Comparison of ENCODE assay signal across 28 cellular contexts in the genomic region with DNA sequence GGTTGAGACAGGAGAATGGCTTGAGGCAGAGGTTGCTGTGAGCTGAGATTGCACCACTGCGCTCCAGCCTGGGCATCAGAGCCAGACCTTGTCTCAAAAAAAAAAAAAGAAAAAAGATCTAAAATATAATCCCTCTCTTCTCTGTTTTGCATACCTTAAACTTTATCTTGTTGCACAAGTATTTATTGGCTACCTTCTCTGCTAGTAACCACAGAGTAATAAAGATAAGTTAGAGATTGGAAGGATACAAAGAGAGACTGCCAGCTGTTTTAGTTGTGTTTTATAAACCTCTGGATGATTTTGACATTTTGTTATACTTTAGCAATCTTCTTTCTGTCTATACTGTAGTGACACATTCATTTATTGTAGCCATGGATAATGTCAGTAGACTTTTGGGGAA. TPM values are rescaled to one million over a fixed set of nuclear protein-coding genes. Genes with fewer than 3 reads are reported as not detected.
A peak's percentile ranks its signal among the peaks of the same experiment; 100 is the strongest.
DNase-seq lines count a peak whose midpoint lies in the region; ATAC-seq, FAIRE-seq and TF ChIP-seq lines count a peak whose summit lies in the region.
"Had no signal": no experiment of that assay in that cellular context is flagged by ENCODE, and none has a peak within 500 bp of the region (broad histone marks: within the 10 kb centered on the region; RNA-seq: fewer than 3 reads in every experiment).

No MANE protein-coding gene starts in this region.

- TF ChIP-seq CTCF in H9 (conservative IDR thresholded peaks at IDR 0.05) (no peak), fibroblast of the aortic adventitia (IDR thresholded peaks at IDR 0.05; ENCODE audit: insufficient read depth, low read length) (no peak), gastroesophageal sphincter (IDR thresholded peaks at IDR 0.05) (no peak)

- H3K79me1 ChIP-seq in H9 (ENCODE audit: insufficient read depth, low read depth, low read length, poor library complexity, severe bottlenecking) = no peaks in the 10 kb centered on the region

- no peak for FAIRE-seq in small intestine (lab: Jason Lieb, UNC)
- FAIRE-seq: A204.1, GM12878 had no signal

- DNase-seq in H9 (no peak), SK-N-MC (ENCODE audit: low read depth, low spot score) (no peak), fibroblast of the aortic adventitia (ENCODE audit: low read depth) (peak; percentile 50), small intestine (peak; percentile 9), nucleus accumbens (lab: John Stamatoyannopoulos, UW) (no peak)
- DNase-seq: AML-193; CD4-positive, alpha-beta T cell; EL; GDM1; GOT3; HCEC 1CT; Kasumi-1; MG63; NCI-H1105 treated with DMSO at 0.1 percent for 48 hours; NCI-H146; NCI-H1930; NCI-H2107; NCI-H524; NCI-H774; NK-92 treated with Interleukin-12 subunit alpha and Interleukin-12 subunit beta, amount 100 ng/mL, for 24 hours; PC-3; SJCRH30 had no signal

- no peak overlapping the region for H3K4me3 Mint-ChIP-seq in H9
- H3K4me3 Mint-ChIP-seq: CD4-positive, alpha-beta T cell had no signal

- H4K91ac ChIP-seq in H9 (ENCODE audit: insufficient read length, low read depth, low read length) = no peak overlapping the region

- no peaks in the 10 kb centered on the region for H3K36me3 ChIP-seq in SK-N-MC (ENCODE audit: insufficient read depth, low read length)
- H3K36me3 ChIP-seq in small intestine (ENCODE audit: control insufficient read depth in 2 of 2, insufficient read depth in 2 of 2, low read length in 2 of 2) = no peaks in the 10 kb centered on the region
- H3K36me3 ChIP-seq in gastroesophageal sphincter = peaks cover 0 to 8% of the 10 kb centered on the region in 2 donors
- H3K36me3 ChIP-seq: MG63, SJCRH30 had no signal

- no peak for TF ChIP-seq POLR2A in gastroesophageal sphincter (IDR thresholded peaks at IDR 0.05)

- no peaks in the 10 kb centered on the region for H3K9me3 Mint-ChIP-seq in H9
- H3K9me3 Mint-ChIP-seq: CD4-positive, alpha-beta T cell had no signal

- H3K9me3 ChIP-seq in H9 (ENCODE audit: control insufficient read depth, low read depth, low read length) (no peaks in the 10 kb centered on the region), SK-N-MC (ENCODE audit: low read depth, low read length) (no peaks in the 10 kb centered on the region), small intestine (ENCODE audit: control insufficient read depth, low read depth) (no peaks in the 10 kb centered on the region), gastroesophageal sphincter (no peaks in the 10 kb centered on the region)
- H3K9me3 ChIP-seq: BLaER1 treated with 17β-estradiol and CSF1 and Interleukin-3, amounts not matched to agents 10 nM and 100 nM; MG63; SJCRH30 had no signal

- H3K27ac Mint-ChIP-seq in H9 = peak overlapping the region in 2 of 3 experiments; percentile 24 to 48; a peak in 1 of 7 replicates
- H3K27ac Mint-ChIP-seq: CD4-positive, alpha-beta T cell had no signal

- H3T11ph ChIP-seq in H9 (ENCODE audit: low read length) = no peak overlapping the region

- no peak overlapping the region for H3K56ac ChIP-seq in H9 (ENCODE audit: insufficient read length, low read depth, low read length)

- H3K4me1 Mint-ChIP-seq in H9 = no peaks in the 10 kb centered on the region

- no CpG with 5 or more reads among the region's 1 CpG for WGBS in H9 (ENCODE audit: extremely low coverage, insufficient read length, low lambda C conversion rate)
- 26 to 75% (median 63%) methylated on average over 1 of the region's 1 CpG for WGBS in small intestine, 3 donors
- WGBS in gastroesophageal sphincter (ENCODE audit: low coverage in 1 of 2), 2 donors = 83 to 100% methylated on average over 1 of the region's 1 CpG

- H3K79me2 ChIP-seq in H9 (ENCODE audit: insufficient read depth, low read length) = 0 out of 2 replicates have a peak, but pooled peaks cover 1% of the 10 kb centered on the region

- H4K20me1 ChIP-seq in H9 (ENCODE audit: control insufficient read depth, insufficient read depth, insufficient read length) = no peaks in the 10 kb centered on the region

- H3K27me3 ChIP-seq in H9 (ENCODE audit: insufficient read depth, low read length) (no peaks in the 10 kb centered on the region), small intestine (ENCODE audit: control insufficient read depth in 2 of 2, insufficient read depth in 2 of 2, low read length in 2 of 2) (no peaks in the 10 kb centered on the region), gastroesophageal sphincter (no peaks in the 10 kb centered on the region)
- H3K27me3 ChIP-seq: BLaER1 treated with 17β-estradiol and CSF1 and Interleukin-3, amounts not matched to agents 10 nM and 100 nM; MG63; SJCRH30 had no signal

- H3K4ac ChIP-seq in H9 (ENCODE audit: low read depth, low read length) = no peak overlapping the region

- TF ChIP-seq EP300 in gastroesophageal sphincter (IDR thresholded peaks at IDR 0.05) = no peak

- H3K9ac ChIP-seq in H9 (ENCODE audit: extremely low read depth, insufficient read length, low read length) (no peak overlapping the region), SK-N-MC (ENCODE audit: insufficient read length) (no peak overlapping the region)
- H3K9ac ChIP-seq: BLaER1 treated with 17β-estradiol and CSF1 and Interleukin-3, amounts not matched to agents 10 nM and 100 nM had no signal

- no peak overlapping the region for H2BK12ac ChIP-seq in H9 (ENCODE audit: insufficient read length, low read depth, low read length)

- H3K36me3 Mint-ChIP-seq in H9 (ENCODE audit: insufficient read depth in 1 of 3, low read depth in 3 of 3) = peaks cover 0 to 3% (median under 1%) of the 10 kb centered on the region in 3 experiments; a peak in 2 of 7 replicates

- no peak overlapping the region for H3K23ac ChIP-seq in H9 (ENCODE audit: insufficient read length, low read depth, low read length)

- no peak overlapping the region for H3K14ac ChIP-seq in H9 (ENCODE audit: insufficient read depth, low read length)

- no peak overlapping the region for H4K5ac ChIP-seq in H9 (ENCODE audit: insufficient read length, low read depth, low read length)

- H3K23me2 ChIP-seq in H9 (ENCODE audit: insufficient read length, low read depth, low read length, poor library complexity, severe bottlenecking) = no peaks in the 10 kb centered on the region

- H3K27ac ChIP-seq in H9 (ENCODE audit: insufficient read length, low read depth, low read length) = no peak overlapping the region
- peak overlapping the region; percentile 73 for H3K27ac ChIP-seq in SK-N-MC
- no peak overlapping the region for H3K27ac ChIP-seq in small intestine (ENCODE audit: low read depth in 1 of 2, low read length in 1 of 2)
- no peak overlapping the region for H3K27ac ChIP-seq in gastroesophageal sphincter
- H3K27ac ChIP-seq: BLaER1 treated with 17β-estradiol and CSF1 and Interleukin-3, amounts not matched to agents 10 nM and 100 nM; SJCRH30 had no signal

- H3K4me1 ChIP-seq in H9 (ENCODE audit: insufficient read depth, low read length) (no peaks in the 10 kb centered on the region), small intestine (ENCODE audit: control insufficient read depth in 2 of 2, insufficient read depth in 1 of 2, low read depth in 1 of 2, low read length in 1 of 2) (no peaks in the 10 kb centered on the region), gastroesophageal sphincter (peaks cover 0 to 3% (median 0%) of the 10 kb centered on the region in 3 donors)
- H3K4me1 ChIP-seq: SJCRH30 had no signal

- no peak overlapping the region for H3K4me3 ChIP-seq in SK-N-MC
- H3K4me3 ChIP-seq in fibroblast of the aortic adventitia (ENCODE audit: low read depth, low read length) = no peak overlapping the region
- H3K4me3 ChIP-seq in small intestine (ENCODE audit: low read depth in 1 of 2, low read length in 2 of 2) = no peak overlapping the region
- no peak overlapping the region for H3K4me3 ChIP-seq in gastroesophageal sphincter
- H3K4me3 ChIP-seq: BLaER1 treated with 17β-estradiol and CSF1 and Interleukin-3, amounts not matched to agents 10 nM and 100 nM; GM12878; MG63; SJCRH30 had no signal

- no peak overlapping the region for H2AFZ ChIP-seq in H9 (ENCODE audit: low read length)

- H3K27me3 Mint-ChIP-seq in H9 (ENCODE audit: low read depth) = no peaks in the 10 kb centered on the region
- H3K27me3 Mint-ChIP-seq: CD4-positive, alpha-beta T cell had no signal

- no peak overlapping the region for H2AK5ac ChIP-seq in H9 (ENCODE audit: insufficient read length, low read length)

- no peak overlapping the region for H2BK120ac ChIP-seq in H9 (ENCODE audit: low read depth, low read length, poor library complexity, severe bottlenecking)

- H3K18ac ChIP-seq in H9 (ENCODE audit: insufficient read length, low read depth, low read length) = no peak overlapping the region

- H4K8ac ChIP-seq in H9 (replicated peaks; ENCODE audit: insufficient read length, low read depth, low read length) = no peak overlapping the region

- no peak overlapping the region for H2BK20ac ChIP-seq in H9 (ENCODE audit: low read depth, low read length, poor library complexity, severe bottlenecking)

- ATAC-seq in gastroesophageal sphincter = no peak
- no peak for ATAC-seq in GM19463 (IDR thresholded peaks at IDR 0.05; ENCODE audit: unreplicated experiment)
- ATAC-seq: GM12878, PC-3, Right ventricle myocardium inferior had no signal

- no peak overlapping the region for H2BK15ac ChIP-seq in H9 (ENCODE audit: low read depth, low read length)

- H3K4me2 ChIP-seq in H9 (ENCODE audit: insufficient read depth, insufficient read length, low read length) = no peak overlapping the region
- H3K4me2 ChIP-seq: BLaER1 treated with 17β-estradiol and CSF1 and Interleukin-3, amounts not matched to agents 10 nM and 100 nM had no signal

- H2BK5ac ChIP-seq in H9 (ENCODE audit: insufficient read length, low read length) = no peak overlapping the region

RNA-seq across cellular contexts. Expression of gene AGO3, which starts 27.7 kb away (rescaled TPM):
- total RNA-seq in H9 (2021) = 23.6 and 27.0 TPM in 2 replicates
- 8.3 and 17.5 TPM in 2 replicates for total RNA-seq in fibroblast of the aortic adventitia (ENCODE audit: low replicate concordance)
- polyA plus RNA-seq in small intestine = 1 to 10 TPM in 2 of 3 donors, under 1 TPM in 1; 0.89 to 3.1 (median 1.6) TPM
- total RNA-seq in gastroesophageal sphincter = 10 to 100 TPM; 33.9 to 36.9 (median 34.2) TPM

Comparison
In these comparisons a context has a peak if more than half of its experiments do, and no peak if none do; other contexts are left out.
1. DNase-seq: peak in fibroblast of the aortic adventitia (single experiment) and small intestine (single experiment); none in H9 (single experiment), SK-N-MC (single experiment) and nucleus accumbens (0 of 56).